18 cellular contexts compared by ENCODE assay signal in genomic region chr15:71559098-71559497, GRCh38.
DNase-seq lines count a peak whose midpoint lies in the region; ATAC-seq and TF ChIP-seq lines count a peak whose summit lies in the region.
"Had no signal": no experiment of that assay in that cellular context is flagged by ENCODE, and none has a peak within 500 bp of the region (broad histone marks: within the 10 kb centered on the region; RNA-seq: fewer than 3 reads in every experiment).

No MANE protein-coding gene starts in this region.

- DNase-seq in HFFc6, result peak; percentile 85
- DNase-seq in WTC11 (ENCODE audit: low spot score), result no peak
- DNase-seq in foreskin keratinocyte, result peak; percentile 86 to 89
- DNase-seq in Right ventricle myocardium superior, result no peak
- no peak for DNase-seq in dermis blood vessel endothelial cell
- DNase-seq in effector memory CD8-positive, alpha-beta T cell, result no peak
- DNase-seq: 8988T; activated naive CD4-positive, alpha-beta T cell treated with anti-CD3 and anti-CD28 coated beads for 36 hours; H9; NCI-H1417 treated with DMSO at 0.1 percent for 48 hours; NCI-H524; RPMI8226; stimulated activated CD4-positive, alpha-beta T cell treated with anti-CD3 and anti-CD28 coated beads, Interleukin-15, amount 100 ng/mL, for 24 hours; upper lobe of left lung had no signal

- H3K4me3 ChIP-seq in ACC112 (ENCODE audit: low read depth, low read length), result no peak overlapping the region
- H3K4me3 ChIP-seq: coronary artery, neural progenitor cell, upper lobe of left lung had no signal

- H3K4me3 Mint-ChIP-seq in HFFc6, result peak overlapping the region; percentile 40
- H3K4me3 Mint-ChIP-seq in WTC11, result no peak overlapping the region
- no peak overlapping the region for H3K4me3 Mint-ChIP-seq in effector memory CD8-positive, alpha-beta T cell
- H3K4me3 Mint-ChIP-seq: activated naive CD4-positive, alpha-beta T cell treated with anti-CD3 and anti-CD28 coated beads for 36 hours; H9; neural progenitor cell had no signal

- H3K27ac Mint-ChIP-seq in HFFc6 (peak overlapping the region; percentile 58), WTC11 (no peak overlapping the region)
- H3K27ac Mint-ChIP-seq in effector memory CD8-positive, alpha-beta T cell, result no peak overlapping the region
- H3K27ac Mint-ChIP-seq: activated naive CD4-positive, alpha-beta T cell treated with anti-CD3 and anti-CD28 coated beads for 36 hours; H9; neural progenitor cell had no signal

- H3K27me3 Mint-ChIP-seq in HFFc6 (ENCODE audit: insufficient read depth), result peaks cover 2% of the 10 kb centered on the region; the same call in 1 of the 2 replicates
- no peaks in the 10 kb centered on the region for H3K27me3 Mint-ChIP-seq in WTC11 (ENCODE audit: low read depth)
- peaks cover 23% of the 10 kb centered on the region in 2 donors for H3K27me3 Mint-ChIP-seq in effector memory CD8-positive, alpha-beta T cell

- ATAC-seq in WTC11, result peak; percentile 26; the same call in 1 of the 2 replicates
- ATAC-seq in foreskin keratinocyte, result peak; percentile 64
- ATAC-seq in Right ventricle myocardium superior (ENCODE audit: poor library complexity), result no peak
- ATAC-seq in effector memory CD8-positive, alpha-beta T cell (replicated peaks), result no peak
- no peak for ATAC-seq in HG03457 (IDR thresholded peaks at IDR 0.05; ENCODE audit: unreplicated experiment)

- H3K9me3 Mint-ChIP-seq in HFFc6, result 0 out of 2 replicates have a peak, but pooled peaks cover 4% of the 10 kb centered on the region
- peaks cover 4% of the 10 kb centered on the region for H3K9me3 Mint-ChIP-seq in WTC11
- no peaks in the 10 kb centered on the region for H3K9me3 Mint-ChIP-seq in effector memory CD8-positive, alpha-beta T cell
- H3K9me3 Mint-ChIP-seq: activated naive CD4-positive, alpha-beta T cell treated with anti-CD3 and anti-CD28 coated beads for 36 hours had no signal

- peaks cover 3% of the 10 kb centered on the region; the same call in 1 of the 2 replicates for H3K36me3 ChIP-seq in ACC112 (ENCODE audit: insufficient read depth, low read length)
- H3K36me3 ChIP-seq: neural progenitor cell, upper lobe of left lung had no signal

- H3K4me1 Mint-ChIP-seq in HFFc6 (ENCODE audit: low read depth), result peaks cover 46% of the 10 kb centered on the region
- peaks cover 5% of the 10 kb centered on the region for H3K4me1 Mint-ChIP-seq in WTC11
- no peaks in the 10 kb centered on the region for H3K4me1 Mint-ChIP-seq in effector memory CD8-positive, alpha-beta T cell (ENCODE audit: low read depth in 2 of 2)
- H3K4me1 Mint-ChIP-seq: neural progenitor cell had no signal

- H3K27ac ChIP-seq in ACC112 (ENCODE audit: low read depth, low read length) (0 out of 2 replicates have a peak overlapping the region, but pooled peaks have one; percentile 17), foreskin keratinocyte (peak overlapping the region; percentile 12)
- H3K27ac ChIP-seq: coronary artery, neural progenitor cell, upper lobe of left lung had no signal

- peak overlapping the region; percentile 0 for H2AFZ ChIP-seq in ACC112 (ENCODE audit: low read length, unreplicated experiment)
- H2AFZ ChIP-seq: neural progenitor cell had no signal

- intact Hi-C loops in Right ventricle myocardium superior (cut with DNase I), result no loop called here

- H3K4me1 ChIP-seq in ACC112 (ENCODE audit: control insufficient read depth, insufficient read depth, low read length, unreplicated experiment) (peaks cover 30% of the 10 kb centered on the region), foreskin keratinocyte (peaks cover 41% of the 10 kb centered on the region)
- H3K4me1 ChIP-seq: neural progenitor cell, upper lobe of left lung had no signal

- H3K36me3 Mint-ChIP-seq in HFFc6 (ENCODE audit: low read depth), result peaks cover 5% of the 10 kb centered on the region; the same call in 1 of the 2 replicates
- no peaks in the 10 kb centered on the region for H3K36me3 Mint-ChIP-seq in WTC11
- no peaks in the 10 kb centered on the region for H3K36me3 Mint-ChIP-seq in effector memory CD8-positive, alpha-beta T cell (ENCODE audit: insufficient read depth)
- H3K36me3 Mint-ChIP-seq: neural progenitor cell had no signal

- CTCF ChIA-PET in WTC11 (lab: Charles Lee), result no interaction called here

- no peaks in the 10 kb centered on the region for H3K27me3 ChIP-seq in ACC112 (ENCODE audit: insufficient read depth, low read length)
- H3K27me3 ChIP-seq in foreskin keratinocyte, result no peaks in the 10 kb centered on the region
- H3K27me3 ChIP-seq: neural progenitor cell, upper lobe of left lung had no signal

- H3K79me2 ChIP-seq in ACC112 (ENCODE audit: control insufficient read depth, insufficient read depth, low read length, unreplicated experiment), result no peaks in the 10 kb centered on the region

- POLR2A ChIA-PET in WTC11 (lab: Charles Lee), result no interaction called here

- TF ChIP-seq CTCF in HFFc6 (IDR thresholded peaks at IDR 0.05), result no peak
- TF ChIP-seq CTCF in WTC11 (IDR thresholded peaks at IDR 0.05), result no peak
- TF ChIP-seq CTCF in foreskin keratinocyte (conservative IDR thresholded peaks at IDR 0.05), result no peak

TF ChIP-seq in WTC11, 78 proteins besides CTCF, POLR2A, EP300 and RAD21 (continues in another document):
- TF ChIP-seq CDX4 (CRISPR knock-in tag; IDR thresholded peaks at IDR 0.05; ENCODE audit: borderline replicate concordance), result no peak
- no peak for TF ChIP-seq GRHL2 (CRISPR knock-in tag; IDR thresholded peaks at IDR 0.05; ENCODE audit: insufficient replicate concordance, severe bottlenecking)
- TF ChIP-seq ZBTB21 (CRISPR knock-in tag; IDR thresholded peaks at IDR 0.05; ENCODE audit: borderline replicate concordance), result no peak
- no peak for TF ChIP-seq ATF6 (CRISPR knock-in tag; IDR thresholded peaks at IDR 0.05)
- TF ChIP-seq KAT7 (CRISPR knock-in tag; IDR thresholded peaks at IDR 0.05; ENCODE audit: borderline replicate concordance), result no peak
- no peak for TF ChIP-seq NR1H2 (CRISPR knock-in tag; IDR thresholded peaks at IDR 0.05)
- TF ChIP-seq SMAD4 (CRISPR knock-in tag; IDR thresholded peaks at IDR 0.05), result no peak
- no peak for TF ChIP-seq IRF1 (CRISPR knock-in tag; IDR thresholded peaks at IDR 0.05)
- TF ChIP-seq E2F1 (CRISPR knock-in tag; IDR thresholded peaks at IDR 0.05), result no peak
- no peak for TF ChIP-seq JUN (CRISPR knock-in tag; IDR thresholded peaks at IDR 0.05)
- no peak for TF ChIP-seq MYBL2 (CRISPR knock-in tag; IDR thresholded peaks at IDR 0.05)
- TF ChIP-seq, protein P1, sequence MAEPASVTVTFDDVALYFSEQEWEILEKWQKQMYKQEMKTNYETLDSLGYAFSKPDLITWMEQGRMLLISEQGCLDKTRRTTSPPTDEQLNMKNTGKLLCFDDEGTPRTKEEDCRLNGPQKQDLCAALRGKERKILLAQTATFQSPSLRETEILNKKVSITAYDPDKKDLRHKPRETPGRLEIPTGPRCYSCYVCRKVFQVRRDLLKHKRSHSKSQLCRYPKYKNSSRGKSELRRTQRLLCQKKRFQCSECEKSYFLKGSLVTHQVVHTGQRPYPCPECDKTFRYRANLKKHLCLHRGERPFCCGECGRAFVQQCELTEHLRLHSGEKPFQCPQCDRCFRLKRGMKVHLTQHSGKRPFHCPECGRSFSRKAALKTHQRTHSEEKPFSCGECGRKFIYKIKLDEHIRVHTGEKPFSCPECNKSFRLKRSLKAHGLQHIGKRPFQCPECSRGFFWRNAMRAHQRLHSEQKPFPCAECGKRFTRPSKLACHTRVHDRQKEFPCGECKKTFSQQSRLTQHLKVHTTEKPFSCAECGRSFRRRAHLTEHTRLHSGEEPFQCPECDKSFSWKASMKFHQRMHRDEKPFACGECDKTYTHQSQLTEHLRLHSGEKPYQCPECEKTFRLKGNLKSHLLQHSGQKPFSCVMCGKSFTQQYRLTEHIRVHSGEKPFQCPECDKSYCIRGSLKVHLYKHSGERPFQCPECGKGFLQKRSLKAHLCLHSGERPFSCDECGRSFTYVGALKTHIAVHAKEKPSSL (CRISPR knock-in tag; conservative IDR thresholded peaks at IDR 0.05), result no peak
- no peak for TF ChIP-seq NR2C2 (CRISPR knock-in tag; IDR thresholded peaks at IDR 0.05)
- no peak for TF ChIP-seq SOX15 (CRISPR knock-in tag; IDR thresholded peaks at IDR 0.05)
- TF ChIP-seq SP1 (CRISPR knock-in tag; conservative IDR thresholded peaks at IDR 0.05), result no peak

Comparison
In these comparisons a context has a peak if more than half of its experiments do, and no peak if none do; other contexts are left out.
1. DNase-seq: peak in HFFc6 (single experiment) and foreskin keratinocyte (2 of 2); none in WTC11 (single experiment), Right ventricle myocardium superior (single experiment), dermis blood vessel endothelial cell (single experiment) and effector memory CD8-positive, alpha-beta T cell (0 of 3).
2. ATAC-seq: peak in WTC11 (single experiment) and foreskin keratinocyte (single experiment); none in Right ventricle myocardium superior (single experiment), effector memory CD8-positive, alpha-beta T cell (single experiment) and HG03457 (single experiment).